In genomic region chr19:10141479-10141878, GRCh38 we compare ENCODE assay signal across 29 cellular contexts. TPM values are rescaled to one million over a fixed set of nuclear protein-coding genes. Genes with fewer than 3 reads are reported as not detected.
DNase-seq lines count a peak whose midpoint lies in the region; ATAC-seq and TF ChIP-seq lines count a peak whose summit lies in the region.
"Had no signal": no experiment of that assay in that cellular context is flagged by ENCODE, and none has a peak within 500 bp of the region (broad histone marks: within the 10 kb centered on the region; RNA-seq: fewer than 3 reads in every experiment).

No MANE protein-coding gene starts in this region.

- H3K36me3 ChIP-seq in BLaER1, result peaks cover 100% of the 10 kb centered on the region
- H3K36me3 ChIP-seq in BLaER1 treated with 17β-estradiol and CSF1 and Interleukin-3, amounts not matched to agents 10 nM and 100 nM, result peaks cover 98 to 100% (median 100%) of the 10 kb centered on the region in 11 experiments
- H3K36me3 ChIP-seq in effector memory CD4-positive, alpha-beta T cell (ENCODE audit: control insufficient read depth, insufficient read depth, low read length), result peaks cover 67% of the 10 kb centered on the region
- H3K36me3 ChIP-seq: neural progenitor cell had no signal

- H3K4me3 Mint-ChIP-seq in T-helper 17 cell (no peak overlapping the region), progenitor cell of endocrine pancreas (ENCODE audit: low read depth) (no peak overlapping the region)
- H3K4me3 Mint-ChIP-seq: activated T-helper 1 cell treated with anti-CD3 and anti-CD28 coated beads, Interleukin-12 subunit alpha, Interleukin-12 subunit beta, Interleukin-2, Interleukin-4 antibody, amounts not matched to agents 30 ng/mL and 10 ng/mL and 1 ng/mL, durations not matched to agents 14 hours and 24 hours and 36 hours; GM23338; HFFc6; neural progenitor cell; T-helper 2 cell treated with Interferon-gamma antibody and Interleukin-4, amounts not matched to agents 5 μg/mL and 100 μg/mL, for 36 hours had no signal

- DNase-seq in T-helper 17 cell (no peak), iPS-NIHi7 (ENCODE audit: extremely low spot score) (no peak), retina (no peak), progenitor cell of endocrine pancreas (ENCODE audit: low spot score, unreplicated experiment) (no peak)
- no peak for DNase-seq in effector memory CD4-positive, alpha-beta T cell
- DNase-seq: DND-41; foreskin fibroblast; GF-D8; HFFc6; left lung; mesendoderm; NCI-H1048; NCI-H1694; NCI-H446; NCI-H774; SHP77 treated with DMSO at 0.1 percent for 48 hours; stimulated activated CD4-positive, alpha-beta T cell treated with anti-CD3 and anti-CD28 coated beads, Interleukin-2, amount 100 ng/mL, for 24 hours; stimulated activated CD8-positive, alpha-beta memory T cell treated with anti-CD3 and anti-CD28 coated beads, Interleukin-4, amount 100 ng/mL, for 48 hours had no signal

- H4K20me1 ChIP-seq in BLaER1, result no peaks in the 10 kb centered on the region
- H4K20me1 ChIP-seq in BLaER1 treated with 17β-estradiol and CSF1 and Interleukin-3, amounts not matched to agents 10 nM and 100 nM, result peaks cover 0 to 67% (median 26%) of the 10 kb centered on the region in 11 experiments; a peak in 14 of 22 replicates

- H3K9ac ChIP-seq in BLaER1, result 0 out of 2 replicates have a peak overlapping the region, but pooled peaks have one; percentile 30
- H3K9ac ChIP-seq in BLaER1 treated with 17β-estradiol and CSF1 and Interleukin-3, amounts not matched to agents 10 nM and 100 nM, result 0 out of 22 replicates have a peak overlapping the region, but pooled peaks of 1 of the 11 experiments have one; percentile 14
- H3K9ac ChIP-seq: neural progenitor cell, parathyroid adenoma had no signal

- H3K4me1 ChIP-seq in BLaER1, result peaks cover 73% of the 10 kb centered on the region
- peaks cover 58 to 68% (median 63%) of the 10 kb centered on the region in 10 experiments for H3K4me1 ChIP-seq in BLaER1 treated with 17β-estradiol and CSF1 and Interleukin-3, amounts not matched to agents 10 nM and 100 nM
- peaks cover 44% of the 10 kb centered on the region for H3K4me1 ChIP-seq in effector memory CD4-positive, alpha-beta T cell (ENCODE audit: control insufficient read depth, insufficient read depth, low read length, poor library complexity, severe bottlenecking)
- H3K4me1 ChIP-seq: esophagus muscularis mucosa, neural progenitor cell, parathyroid adenoma, right atrium auricular region, tibial nerve had no signal

- H3K27me3 ChIP-seq in BLaER1, result no peaks in the 10 kb centered on the region
- no peaks in the 10 kb centered on the region for H3K27me3 ChIP-seq in BLaER1 treated with 17β-estradiol and CSF1 and Interleukin-3, amounts not matched to agents 10 nM and 100 nM
- H3K27me3 ChIP-seq in effector memory CD4-positive, alpha-beta T cell (replicated peaks; ENCODE audit: control insufficient read depth, insufficient read depth, low read length, poor library complexity, severe bottlenecking), result no peaks in the 10 kb centered on the region
- H3K27me3 ChIP-seq: esophagus muscularis mucosa, left lung, neural progenitor cell, right atrium auricular region, tibial nerve had no signal

- H3K4me3 ChIP-seq in BLaER1, result no peak overlapping the region
- no peak overlapping the region for H3K4me3 ChIP-seq in BLaER1 treated with 17β-estradiol and CSF1 and Interleukin-3, amounts not matched to agents 10 nM and 100 nM
- no peak overlapping the region for H3K4me3 ChIP-seq in effector memory CD4-positive, alpha-beta T cell (ENCODE audit: insufficient read depth, low read depth, low read length, poor library complexity, severe bottlenecking)
- H3K4me3 ChIP-seq: esophagus muscularis mucosa, GM23338, left lung, neural progenitor cell, right atrium auricular region, tibial nerve had no signal

- ATAC-seq in T-helper 17 cell, result no peak
- ATAC-seq: GM23338, left lung had no signal

- H3K27ac Mint-ChIP-seq in T-helper 17 cell (peak overlapping the region; percentile 92), progenitor cell of endocrine pancreas (no peak overlapping the region)
- H3K27ac Mint-ChIP-seq: activated T-helper 1 cell treated with anti-CD3 and anti-CD28 coated beads, Interleukin-12 subunit alpha, Interleukin-12 subunit beta, Interleukin-2, Interleukin-4 antibody, amounts not matched to agents 30 ng/mL and 10 ng/mL and 1 ng/mL, durations not matched to agents 14 hours and 24 hours and 36 hours; GM23338; HFFc6; neural progenitor cell; T-helper 2 cell treated with Interferon-gamma antibody and Interleukin-4, amounts not matched to agents 5 μg/mL and 100 μg/mL, for 36 hours had no signal

- H3K27me3 Mint-ChIP-seq in T-helper 17 cell (no peaks in the 10 kb centered on the region), progenitor cell of endocrine pancreas (no peaks in the 10 kb centered on the region)

- no peak for TF ChIP-seq CTCF in progenitor cell of endocrine pancreas (IDR thresholded peaks at IDR 0.05; ENCODE audit: unreplicated experiment)

- H3K36me3 Mint-ChIP-seq in T-helper 17 cell (ENCODE audit: low read depth) (peaks cover 3% of the 10 kb centered on the region), progenitor cell of endocrine pancreas (ENCODE audit: insufficient read depth) (peaks cover 14% of the 10 kb centered on the region)

- peaks cover 24% of the 10 kb centered on the region for H3K4me1 Mint-ChIP-seq in T-helper 17 cell
- no peaks in the 10 kb centered on the region for H3K4me1 Mint-ChIP-seq in progenitor cell of endocrine pancreas (ENCODE audit: low read depth)
- H3K4me1 Mint-ChIP-seq: GM23338, neural progenitor cell had no signal

- H3K4me2 ChIP-seq in BLaER1, result peak overlapping the region; percentile 78
- H3K4me2 ChIP-seq in BLaER1 treated with 17β-estradiol and CSF1 and Interleukin-3, amounts not matched to agents 10 nM and 100 nM, result peak overlapping the region in 6 of 11 experiments; percentile 6 to 88 (median 76); a peak in 8 of 22 replicates
- H3K4me2 ChIP-seq: GM23338, neural progenitor cell had no signal

- H3K9me3 ChIP-seq in BLaER1, result no peaks in the 10 kb centered on the region
- no peaks in the 10 kb centered on the region for H3K9me3 ChIP-seq in BLaER1 treated with 17β-estradiol and CSF1 and Interleukin-3, amounts not matched to agents 10 nM and 100 nM (replicated peaks in 1 of 11)
- no peaks in the 10 kb centered on the region for H3K9me3 ChIP-seq in T-helper 17 cell (ENCODE audit: control insufficient read depth, low read length, poor library complexity, severe bottlenecking)
- no peaks in the 10 kb centered on the region for H3K9me3 ChIP-seq in effector memory CD4-positive, alpha-beta T cell (ENCODE audit: control insufficient read depth, low read length)
- H3K9me3 ChIP-seq: esophagus muscularis mucosa, left lung, right atrium auricular region, tibial nerve had no signal

- no peaks in the 10 kb centered on the region for H3K9me3 Mint-ChIP-seq in progenitor cell of endocrine pancreas (ENCODE audit: low read depth)
- H3K9me3 Mint-ChIP-seq: activated T-helper 1 cell treated with anti-CD3 and anti-CD28 coated beads, Interleukin-12 subunit alpha, Interleukin-12 subunit beta, Interleukin-2, Interleukin-4 antibody, amounts not matched to agents 30 ng/mL and 10 ng/mL and 1 ng/mL, durations not matched to agents 14 hours and 24 hours and 36 hours; GM23338; HFFc6; neural progenitor cell; T-helper 2 cell treated with Interferon-gamma antibody and Interleukin-4, amounts not matched to agents 5 μg/mL and 100 μg/mL, for 36 hours had no signal

- H3K27ac ChIP-seq in BLaER1, result peak overlapping the region; percentile 86
- no peak overlapping the region for H3K27ac ChIP-seq in BLaER1 treated with 17β-estradiol and CSF1 and Interleukin-3, amounts not matched to agents 10 nM and 100 nM
- H3K27ac ChIP-seq in effector memory CD4-positive, alpha-beta T cell (ENCODE audit: insufficient read depth, low read length, poor library complexity, severe bottlenecking), result peak overlapping the region; percentile 82
- H3K27ac ChIP-seq: C4-2B, esophagus muscularis mucosa, neural progenitor cell, parathyroid adenoma, right atrium auricular region had no signal

RNA-seq across cellular contexts. Expression of gene EIF3G, which starts 21.8 kb away (rescaled TPM):
- total RNA-seq in T-helper 17 cell (100 to 1,000 TPM; 312 to 322 TPM), progenitor cell of endocrine pancreas (216 and 220 TPM in 2 replicates)

RNA-seq across cellular contexts. Expression of gene P2RY11, which starts 30.0 kb away (rescaled TPM):
- total RNA-seq in T-helper 17 cell (10 to 100 TPM; 46.6 to 50.8 TPM), progenitor cell of endocrine pancreas (20.5 and 23.7 TPM in 2 replicates)

RNA-seq across cellular contexts. Expression of gene PPAN, which starts 35.3 kb away (rescaled TPM):
- total RNA-seq in T-helper 17 cell (10 to 100 TPM; 79.8 to 87.8 TPM), progenitor cell of endocrine pancreas (51.5 and 54.8 TPM in 2 replicates)

RNA-seq across cellular contexts. Expression of gene ANGPTL6, which starts 39.0 kb away (rescaled TPM):
- total RNA-seq in T-helper 17 cell, result 1 to 10 TPM in 1 of 2 donors, under 1 TPM in 1; 0.86 to 2.2 TPM
- total RNA-seq in progenitor cell of endocrine pancreas, result not detected in 2 replicates
- total RNA-seq: esophagus muscularis mucosa, GM23338 had no signal

RNA-seq across cellular contexts. Expression of gene DNMT1, which starts 53.3 kb away (rescaled TPM):
- 100 to 1,000 TPM; 204 to 229 TPM for total RNA-seq in T-helper 17 cell
- total RNA-seq in progenitor cell of endocrine pancreas, result 150 TPM in 2 replicates

Comparison
In these comparisons a context has a peak if more than half of its experiments do, and no peak if none do; other contexts are left out.
1. H3K27ac ChIP-seq: peak in BLaER1 (single experiment) and effector memory CD4-positive, alpha-beta T cell (single experiment); none in BLaER1 treated with 17β-estradiol and CSF1 and Interleukin-3, amounts not matched to agents 10 nM and 100 nM (0 of 11).